Comparison of ENCODE assay signal across 12 cellular contexts in genomic region chr14:24630872-24631477, GRCh38. TPM values are rescaled to one million over a fixed set of nuclear protein-coding genes. Genes with fewer than 3 reads are reported as not detected.
A peak's percentile ranks its signal among the peaks of the same experiment; 100 is the strongest.
DNase-seq lines count a peak whose midpoint lies in the region; ATAC-seq, FAIRE-seq and TF ChIP-seq lines count a peak whose summit lies in the region.
"Had no signal": no experiment of that assay in that cellular context is flagged by ENCODE, and none has a peak within 500 bp of the region (broad histone marks: within the 10 kb centered on the region; RNA-seq: fewer than 3 reads in every experiment).

No MANE protein-coding gene starts in this region.

- DNase-seq in DMS 273 (lab: John Stamatoyannopoulos, UW; ENCODE audit: unreplicated experiment) (peak; percentile 10), DMS 273 treated with DMSO at 0.1 percent for 48 hours (lab: John Stamatoyannopoulos, UW) (no peak), NCI-H69 (lab: John Stamatoyannopoulos, UW) (peak; percentile 4), dedifferentiated amniotic fluid mesenchymal stem cell (ENCODE audit: extremely low spot score) (peak; percentile 31), small intestine (peak; percentile 10), psoas muscle (no peak), right atrium auricular region (ENCODE audit: low spot score) (no peak), uterus (no peak)
- DNase-seq: activated CD4-positive, alpha-beta T cell treated with anti-CD3 and anti-CD28 coated beads, Interleukin-2, amount 50 U/mL, for 48 hours; central memory CD4-positive, alpha-beta T cell; Right ventricle myocardium superior had no signal

- no peak for ATAC-seq in psoas muscle

- FAIRE-seq in small intestine (lab: Jason Lieb, UNC) = no peak

- H3K4me1 ChIP-seq in small intestine (ENCODE audit: control insufficient read depth in 2 of 2, insufficient read depth in 1 of 2, low read depth in 1 of 2, low read length in 1 of 2) (no peaks in the 10 kb centered on the region), psoas muscle (no peaks in the 10 kb centered on the region), right atrium auricular region (no peaks in the 10 kb centered on the region), uterus (no peaks in the 10 kb centered on the region)

- TF ChIP-seq CTCF in psoas muscle (IDR thresholded peaks at IDR 0.05) (no peak), right atrium auricular region (IDR thresholded peaks at IDR 0.05) (no peak), uterus (IDR thresholded peaks at IDR 0.05) (no peak)

- H3K27me3 ChIP-seq in small intestine (ENCODE audit: control insufficient read depth in 2 of 2, insufficient read depth in 2 of 2, low read length in 2 of 2) (no peaks in the 10 kb centered on the region), psoas muscle (ENCODE audit: insufficient read depth in 3 of 3, low read length in 2 of 3) (no peaks in the 10 kb centered on the region), right atrium auricular region (no peaks in the 10 kb centered on the region), uterus (no peaks in the 10 kb centered on the region)

- no peaks in the 10 kb centered on the region for H3K36me3 ChIP-seq in small intestine (ENCODE audit: control insufficient read depth in 2 of 2, insufficient read depth in 2 of 2, low read length in 2 of 2)
- H3K36me3 ChIP-seq in psoas muscle (ENCODE audit: insufficient read depth in 1 of 2, low read depth in 1 of 2) = no peaks in the 10 kb centered on the region
- H3K36me3 ChIP-seq in right atrium auricular region = no peaks in the 10 kb centered on the region
- no peaks in the 10 kb centered on the region for H3K36me3 ChIP-seq in uterus

- intact Hi-C loops in psoas muscle (cut with DNase I) = no loop called here
- intact Hi-C loops in uterus (cut with DNase I; ENCODE audit: low total_unique reads) = no loop called here

- WGBS in small intestine, 3 donors = 54 to 70% (median 65%) methylated on average over 10 of the region's 10 CpGs
- 45 to 52% (median 51%) methylated on average over 10 of the region's 10 CpGs for WGBS in psoas muscle, 3 donors

- no peak overlapping the region for H3K27ac ChIP-seq in small intestine (ENCODE audit: low read depth in 1 of 2, low read length in 1 of 2)
- no peak overlapping the region for H3K27ac ChIP-seq in psoas muscle
- no peak overlapping the region for H3K27ac ChIP-seq in right atrium auricular region
- no peak overlapping the region for H3K27ac ChIP-seq in uterus
- H3K27ac ChIP-seq: 22Rv1 had no signal

- H3K9me3 ChIP-seq in small intestine (ENCODE audit: control insufficient read depth, low read depth) = no peaks in the 10 kb centered on the region
- no peaks in the 10 kb centered on the region for H3K9me3 ChIP-seq in psoas muscle
- H3K9me3 ChIP-seq in right atrium auricular region = no peaks in the 10 kb centered on the region
- H3K9me3 ChIP-seq in uterus = no peaks in the 10 kb centered on the region

- H3K4me3 ChIP-seq in small intestine (ENCODE audit: low read depth in 1 of 2, low read length in 2 of 2) (no peak overlapping the region), psoas muscle (no peak overlapping the region), right atrium auricular region (no peak overlapping the region), uterus (no peak overlapping the region)

- no peak for TF ChIP-seq POLR2A in uterus (IDR thresholded peaks at IDR 0.05)

RNA-seq across cellular contexts. Expression of gene GZMB, which starts 3.0 kb away (rescaled TPM):
- polyA plus RNA-seq in small intestine = 1 to 10 TPM in 2 of 3 donors, not detected in 1; 1.6 to 1.7 TPM
- total RNA-seq in psoas muscle = 1 to 10 TPM in 1 of 4 donors, under 1 TPM in 2, not detected in 1; 0.29 to 1.0 (median 0.83) TPM
- polyA plus RNA-seq in psoas muscle = under 1 TPM; 0.22 to 0.59 (median 0.32) TPM
- total RNA-seq in right atrium auricular region = 1 to 10 TPM in 1 of 2 donors, not detected in 1; 2.0 TPM
- 100 to 1,000 TPM in 1 of 4 donors, 1 to 10 TPM in 1, not detected in 2; 2.8 to 122 TPM for total RNA-seq in uterus

RNA-seq across cellular contexts. Expression of gene GZMH, which starts 21.5 kb away (rescaled TPM):
- polyA plus RNA-seq in small intestine (under 1 TPM in 1 of 3 donors, not detected in 2; 0.51 TPM), psoas muscle (under 1 TPM; 0.08 to 0.42 (median 0.14) TPM)
- total RNA-seq in psoas muscle (under 1 TPM in 1 of 4 donors, not detected in 3; 0.76 TPM), right atrium auricular region (under 1 TPM in 1 of 2 donors, not detected in 1; 0.93 TPM), uterus (1 to 10 TPM in 1 of 4 donors, under 1 TPM in 1, not detected in 2; 0.82 to 2.3 TPM)

RNA-seq across cellular contexts. Expression of gene CTSG, which starts 54.9 kb away (rescaled TPM):
- polyA plus RNA-seq in small intestine = 1 to 10 TPM in 1 of 3 donors, not detected in 2; 2.6 TPM
- 1 to 10 TPM in 2 of 4 donors, under 1 TPM in 2; 0.52 to 2.4 (median 1.6) TPM for total RNA-seq in psoas muscle
- polyA plus RNA-seq in psoas muscle = 1 to 10 TPM in 1 of 3 donors, under 1 TPM in 2; 0.13 to 1.1 (median 0.25) TPM
- total RNA-seq in right atrium auricular region = not detected
- 1 to 10 TPM in 2 of 4 donors, not detected in 2; 1.9 to 4.0 TPM for total RNA-seq in uterus

Comparison
In these comparisons a context has a peak if more than half of its experiments do, and no peak if none do; other contexts are left out.
1. DNase-seq: peak in DMS 273 (single experiment), NCI-H69 (single experiment), dedifferentiated amniotic fluid mesenchymal stem cell (single experiment) and small intestine (single experiment); none in DMS 273 treated with DMSO at 0.1 percent for 48 hours (single experiment), psoas muscle (0 of 2), right atrium auricular region (single experiment) and uterus (0 of 2).